In the genomic region with DNA sequence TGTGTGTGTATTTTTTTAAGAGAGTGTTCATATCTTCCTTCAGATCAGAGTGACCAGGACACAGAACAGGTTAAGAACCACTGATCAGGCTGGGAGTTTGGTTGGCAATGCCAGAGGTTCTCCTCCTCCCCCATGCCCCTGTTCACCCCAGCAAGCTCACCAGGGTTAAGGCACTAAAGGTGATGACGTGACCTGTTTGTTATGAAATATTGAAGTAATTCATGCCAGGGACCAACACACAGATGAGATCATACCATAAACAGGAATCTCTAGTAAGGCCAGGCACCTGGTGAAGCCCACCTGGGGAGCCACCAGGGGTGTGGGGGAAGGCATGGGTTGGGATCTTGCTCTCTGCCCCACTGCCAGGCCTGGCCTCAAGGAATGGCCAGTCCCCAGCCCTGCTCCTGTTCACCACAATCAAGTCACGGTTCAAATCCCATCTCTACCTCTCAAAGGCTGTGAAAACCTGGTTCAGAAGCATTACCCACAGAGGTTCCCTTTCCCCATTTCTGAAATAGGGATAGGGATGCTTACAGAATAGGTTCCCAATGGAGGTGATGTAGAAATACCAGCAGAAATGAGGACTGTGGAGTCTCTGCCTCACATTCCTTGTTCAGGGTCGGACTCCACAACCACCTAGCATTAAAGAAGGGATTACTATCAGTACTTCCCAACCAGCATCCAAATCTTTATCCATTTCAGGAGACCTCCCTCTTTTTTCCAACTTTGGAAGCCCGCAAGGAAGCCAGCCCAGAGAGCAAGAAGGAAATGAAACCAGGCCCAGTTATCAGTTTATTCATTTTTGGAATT, we compare ENCODE assay signal across 1 cellular context.
TF ChIP-seq lines count a peak whose summit lies in the region.

No MANE protein-coding gene starts in this region.

TF ChIP-seq in HEK293, 187 proteins besides CTCF, POLR2A, EP300 and RAD21 (continued from another document):
- TF ChIP-seq, protein P1, sequence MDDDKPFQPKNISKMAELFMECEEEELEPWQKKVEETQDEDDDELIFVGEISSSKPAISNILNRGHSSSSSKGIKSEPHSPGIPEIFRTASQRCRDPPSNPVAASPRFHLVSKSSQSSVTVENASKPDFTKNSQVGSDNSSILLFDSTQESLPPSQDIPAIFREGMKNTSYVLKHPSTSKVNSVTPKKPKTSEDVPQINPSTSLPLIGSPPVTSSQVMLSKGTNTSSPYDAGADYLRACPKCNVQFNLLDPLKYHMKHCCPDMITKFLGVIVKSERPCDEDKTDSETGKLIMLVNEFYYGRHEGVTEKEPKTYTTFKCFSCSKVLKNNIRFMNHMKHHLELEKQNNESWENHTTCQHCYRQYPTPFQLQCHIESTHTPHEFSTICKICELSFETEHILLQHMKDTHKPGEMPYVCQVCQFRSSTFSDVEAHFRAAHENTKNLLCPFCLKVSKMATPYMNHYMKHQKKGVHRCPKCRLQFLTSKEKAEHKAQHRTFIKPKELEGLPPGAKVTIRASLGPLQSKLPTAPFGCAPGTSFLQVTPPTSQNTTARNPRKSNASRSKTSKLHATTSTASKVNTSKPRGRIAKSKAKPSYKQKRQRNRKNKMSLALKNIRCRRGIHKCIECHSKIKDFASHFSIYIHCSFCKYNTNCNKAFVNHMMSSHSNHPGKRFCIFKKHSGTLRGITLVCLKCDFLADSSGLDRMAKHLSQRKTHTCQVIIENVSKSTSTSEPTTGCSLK (tag by site-specific recombination; IDR thresholded peaks at IDR 0.05), result no peak
